15 cellular contexts compared by ENCODE assay signal in genomic region chr1:232965124-232965911, GRCh38. TPM values are rescaled to one million over a fixed set of nuclear protein-coding genes. Genes with fewer than 3 reads are reported as not detected.
A peak's percentile ranks its signal among the peaks of the same experiment; 100 is the strongest.
DNase-seq lines count a peak whose midpoint lies in the region; ATAC-seq and TF ChIP-seq lines count a peak whose summit lies in the region.
"Had no signal": no experiment of that assay in that cellular context is flagged by ENCODE, and none has a peak within 500 bp of the region (broad histone marks: within the 10 kb centered on the region; RNA-seq: fewer than 3 reads in every experiment).

No MANE protein-coding gene starts in this region.

- DNase-seq in Right ventricle myocardium superior: no peak
- no peak for DNase-seq in left cardiac atrium
- no peak for DNase-seq in activated T-cell treated with anti-CD3 and anti-CD28 coated beads, Interleukin-2, amount 50 U/mL, for 48 hours
- DNase-seq in stimulated activated CD4-positive, alpha-beta T cell treated with anti-CD3 and anti-CD28 coated beads, Interleukin-2, amount 100 ng/mL, for 48 hours: no peak
- DNase-seq: activated T-cell treated with anti-CD3 and anti-CD28 coated beads, Interleukin-2, amount 50 U/mL, for 1 hour; cortex of kidney; DMS53; NCI-H1092; posterior cingulate gyrus; SK-N-SH; uterus had no signal

- H3K4me1 ChIP-seq in gastroesophageal sphincter (peaks cover 7 to 32% (median 10%) of the 10 kb centered on the region in 3 donors), urinary bladder (ENCODE audit: insufficient read depth) (no peaks in the 10 kb centered on the region)
- H3K4me1 ChIP-seq: uterus had no signal

- TF ChIP-seq CTCF in gastroesophageal sphincter (IDR thresholded peaks at IDR 0.05): no peak

- ATAC-seq in Right ventricle myocardium superior (ENCODE audit: poor library complexity) (peak; percentile 44), left cardiac atrium (no peak), HG03159 (IDR thresholded peaks at IDR 0.05; ENCODE audit: unreplicated experiment) (peak; percentile 46), gastroesophageal sphincter (no peak), HG03039 (IDR thresholded peaks at IDR 0.05; ENCODE audit: unreplicated experiment) (no peak)

- intact Hi-C loops in Right ventricle myocardium superior (cut with DNase I) (loop anchor here (10.0 kb wide), 1 partner anchor 331 kb away; the partner anchor contains the start of gene SIPA1L2), left cardiac atrium (cut with DNase I) (no loop called here)

- no peaks in the 10 kb centered on the region for H3K9me3 ChIP-seq in gastroesophageal sphincter
- H3K9me3 ChIP-seq: SK-N-SH, uterus had no signal

- H3K27ac ChIP-seq in gastroesophageal sphincter (peak overlapping the region in 3 of 4 donors; percentile 25 to 48 (median 44)), urinary bladder (ENCODE audit: low read depth) (peak overlapping the region; percentile 28)
- H3K27ac ChIP-seq: uterus had no signal

- H3K27me3 ChIP-seq in gastroesophageal sphincter: no peaks in the 10 kb centered on the region
- H3K27me3 ChIP-seq: uterus had no signal

- 90 to 98% methylated on average over 3 of the region's 10 CpGs for WGBS in gastroesophageal sphincter (ENCODE audit: low coverage in 1 of 2), 2 donors
- WGBS in urinary bladder: 73% methylated on average over 10 of the region's 10 CpGs

- TF ChIP-seq EP300 in gastroesophageal sphincter (IDR thresholded peaks at IDR 0.05): no peak

- no peak for TF ChIP-seq POLR2A in gastroesophageal sphincter (IDR thresholded peaks at IDR 0.05)

- H3K4me3 ChIP-seq in gastroesophageal sphincter (no peak overlapping the region), urinary bladder (ENCODE audit: low read depth, low read length) (no peak overlapping the region)
- H3K4me3 ChIP-seq: uterus had no signal

- H3K36me3 ChIP-seq in gastroesophageal sphincter: peaks cover 0 to 27% of the 10 kb centered on the region in 2 donors
- peaks cover 1% of the 10 kb centered on the region for H3K36me3 ChIP-seq in urinary bladder (ENCODE audit: insufficient read depth)
- H3K36me3 ChIP-seq: uterus had no signal

RNA-seq across cellular contexts. Expression of gene NTPCR, which starts 14.9 kb away (rescaled TPM):
- total RNA-seq in Right ventricle myocardium superior (56.9 TPM), left cardiac atrium (10 to 100 TPM; 46.4 to 58.4 TPM), gastroesophageal sphincter (10 to 100 TPM; 24.6 to 37.1 (median 28.4) TPM), urinary bladder (25.5 TPM)
- 47.8 TPM for polyA plus RNA-seq in urinary bladder

Comparison
In these comparisons a context has a peak if more than half of its experiments do, and no peak if none do; other contexts are left out.
1. ATAC-seq: peak in Right ventricle myocardium superior (single experiment) and HG03159 (single experiment); none in left cardiac atrium (0 of 2), gastroesophageal sphincter (single experiment) and HG03039 (single experiment).